Comparison of ENCODE assay signal across 1 cellular context in the genomic region with DNA sequence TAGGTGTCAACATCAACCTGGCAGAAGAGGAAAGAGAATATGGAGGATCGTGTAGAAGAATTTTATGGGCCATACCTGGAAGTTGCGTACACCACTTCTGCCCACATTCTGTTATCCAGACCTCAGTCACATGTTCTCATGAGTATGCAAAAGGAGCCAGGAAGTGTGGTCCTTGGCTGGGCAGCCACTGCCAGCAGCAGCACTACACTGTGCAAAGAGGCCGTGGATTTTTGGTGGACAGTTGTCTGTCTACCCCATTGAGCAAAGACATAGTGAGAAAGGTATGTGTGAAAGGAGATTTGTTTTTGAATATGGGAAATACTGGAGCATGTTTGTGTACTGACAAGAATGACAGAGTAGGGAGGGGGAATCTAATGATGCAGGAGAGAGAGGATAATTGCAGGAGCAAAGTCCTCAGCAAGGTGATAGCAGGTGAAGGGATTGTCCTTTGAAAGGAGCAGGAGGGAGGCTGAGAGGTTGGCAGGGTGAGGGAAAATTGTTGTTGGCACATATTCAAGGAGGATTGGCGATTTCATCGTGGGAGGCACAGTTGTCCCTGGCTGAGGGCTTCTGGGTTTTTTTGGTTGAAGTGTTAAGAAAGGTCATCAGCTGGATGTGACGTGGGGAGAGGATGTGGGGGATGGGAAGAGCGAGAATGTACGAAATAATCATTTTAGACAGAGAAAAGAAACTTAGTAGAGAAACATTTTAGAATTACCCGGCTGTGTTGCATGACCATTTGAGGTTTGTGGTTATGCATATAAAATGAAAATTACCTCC.
A peak's percentile ranks its signal among the peaks of the same experiment; 100 is the strongest.
TF ChIP-seq lines count a peak whose summit lies in the region.

No MANE protein-coding gene starts in this region.

TF ChIP-seq in HepG2, 621 proteins besides CTCF, POLR2A, EP300 and RAD21 (continued from another document):
- TF ChIP-seq MYPOP (CRISPR knock-in tag; IDR thresholded peaks at IDR 0.05) (no peak), ZNF501 (CRISPR knock-in tag; IDR thresholded peaks at IDR 0.05) (no peak), ZNF281 (CRISPR knock-in tag; IDR thresholded peaks at IDR 0.05; ENCODE audit: borderline replicate concordance) (peak; percentile 50; the same call in 1 of the 2 replicates), RELA (CRISPR knock-in tag; IDR thresholded peaks at IDR 0.05) (no peak), ZFP36L1 (CRISPR knock-in tag; IDR thresholded peaks at IDR 0.05) (no peak), ZNF253 (CRISPR knock-in tag; IDR thresholded peaks at IDR 0.05; ENCODE audit: borderline replicate concordance) (no peak), TAF1 (CRISPR knock-in tag; IDR thresholded peaks at IDR 0.05) (no peak), U2AF2 (IDR thresholded peaks at IDR 0.05; ENCODE audit: low read depth, low read length) (no peak), CCDC6 (CRISPR knock-in tag; IDR thresholded peaks at IDR 0.05) (no peak), ZEB1 (IDR thresholded peaks at IDR 0.05; ENCODE audit: insufficient replicate concordance, low read depth) (peak; percentile 28), TEF (CRISPR knock-in tag; IDR thresholded peaks at IDR 0.05) (no peak), KDM4B (CRISPR knock-in tag; IDR thresholded peaks at IDR 0.05) (no peak), SNRNP70 (IDR thresholded peaks at IDR 0.05; ENCODE audit: low read depth, low read length) (no peak), ZSCAN29 (CRISPR knock-in tag; conservative IDR thresholded peaks at IDR 0.05) (no peak), HNF4A (CRISPR knock-in tag; IDR thresholded peaks at IDR 0.05) (peak; percentile 50), SKI (IDR thresholded peaks at IDR 0.05; ENCODE audit: partially characterized antibody) (no peak), ZSCAN12 (CRISPR knock-in tag; IDR thresholded peaks at IDR 0.05) (no peak)
- TF ChIP-seq, protein P1, sequence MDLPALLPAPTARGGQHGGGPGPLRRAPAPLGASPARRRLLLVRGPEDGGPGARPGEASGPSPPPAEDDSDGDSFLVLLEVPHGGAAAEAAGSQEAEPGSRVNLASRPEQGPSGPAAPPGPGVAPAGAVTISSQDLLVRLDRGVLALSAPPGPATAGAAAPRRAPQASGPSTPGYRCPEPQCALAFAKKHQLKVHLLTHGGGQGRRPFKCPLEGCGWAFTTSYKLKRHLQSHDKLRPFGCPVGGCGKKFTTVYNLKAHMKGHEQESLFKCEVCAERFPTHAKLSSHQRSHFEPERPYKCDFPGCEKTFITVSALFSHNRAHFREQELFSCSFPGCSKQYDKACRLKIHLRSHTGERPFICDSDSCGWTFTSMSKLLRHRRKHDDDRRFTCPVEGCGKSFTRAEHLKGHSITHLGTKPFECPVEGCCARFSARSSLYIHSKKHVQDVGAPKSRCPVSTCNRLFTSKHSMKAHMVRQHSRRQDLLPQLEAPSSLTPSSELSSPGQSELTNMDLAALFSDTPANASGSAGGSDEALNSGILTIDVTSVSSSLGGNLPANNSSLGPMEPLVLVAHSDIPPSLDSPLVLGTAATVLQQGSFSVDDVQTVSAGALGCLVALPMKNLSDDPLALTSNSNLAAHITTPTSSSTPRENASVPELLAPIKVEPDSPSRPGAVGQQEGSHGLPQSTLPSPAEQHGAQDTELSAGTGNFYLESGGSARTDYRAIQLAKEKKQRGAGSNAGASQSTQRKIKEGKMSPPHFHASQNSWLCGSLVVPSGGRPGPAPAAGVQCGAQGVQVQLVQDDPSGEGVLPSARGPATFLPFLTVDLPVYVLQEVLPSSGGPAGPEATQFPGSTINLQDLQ (CRISPR knock-in tag; IDR thresholded peaks at IDR 0.05), result no peak
- TF ChIP-seq, protein P2, sequence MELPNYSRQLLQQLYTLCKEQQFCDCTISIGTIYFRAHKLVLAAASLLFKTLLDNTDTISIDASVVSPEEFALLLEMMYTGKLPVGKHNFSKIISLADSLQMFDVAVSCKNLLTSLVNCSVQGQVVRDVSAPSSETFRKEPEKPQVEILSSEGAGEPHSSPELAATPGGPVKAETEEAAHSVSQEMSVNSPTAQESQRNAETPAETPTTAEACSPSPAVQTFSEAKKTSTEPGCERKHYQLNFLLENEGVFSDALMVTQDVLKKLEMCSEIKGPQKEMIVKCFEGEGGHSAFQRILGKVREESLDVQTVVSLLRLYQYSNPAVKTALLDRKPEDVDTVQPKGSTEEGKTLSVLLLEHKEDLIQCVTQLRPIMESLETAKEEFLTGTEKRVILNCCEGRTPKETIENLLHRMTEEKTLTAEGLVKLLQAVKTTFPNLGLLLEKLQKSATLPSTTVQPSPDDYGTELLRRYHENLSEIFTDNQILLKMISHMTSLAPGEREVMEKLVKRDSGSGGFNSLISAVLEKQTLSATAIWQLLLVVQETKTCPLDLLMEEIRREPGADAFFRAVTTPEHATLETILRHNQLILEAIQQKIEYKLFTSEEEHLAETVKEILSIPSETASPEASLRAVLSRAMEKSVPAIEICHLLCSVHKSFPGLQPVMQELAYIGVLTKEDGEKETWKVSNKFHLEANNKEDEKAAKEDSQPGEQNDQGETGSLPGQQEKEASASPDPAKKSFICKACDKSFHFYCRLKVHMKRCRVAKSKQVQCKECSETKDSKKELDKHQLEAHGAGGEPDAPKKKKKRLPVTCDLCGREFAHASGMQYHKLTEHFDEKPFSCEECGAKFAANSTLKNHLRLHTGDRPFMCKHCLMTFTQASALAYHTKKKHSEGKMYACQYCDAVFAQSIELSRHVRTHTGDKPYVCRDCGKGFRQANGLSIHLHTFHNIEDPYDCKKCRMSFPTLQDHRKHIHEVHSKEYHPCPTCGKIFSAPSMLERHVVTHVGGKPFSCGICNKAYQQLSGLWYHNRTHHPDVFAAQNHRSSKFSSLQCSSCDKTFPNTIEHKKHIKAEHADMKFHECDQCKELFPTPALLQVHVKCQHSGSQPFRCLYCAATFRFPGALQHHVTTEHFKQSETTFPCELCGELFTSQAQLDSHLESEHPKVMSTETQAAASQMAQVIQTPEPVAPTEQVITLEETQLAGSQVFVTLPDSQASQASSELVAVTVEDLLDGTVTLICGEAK (IDR thresholded peaks at IDR 0.05), result no peak
- TF ChIP-seq, protein P2 (CRISPR knock-in tag; IDR thresholded peaks at IDR 0.05), result no peak
- TF ChIP-seq, protein P3, sequence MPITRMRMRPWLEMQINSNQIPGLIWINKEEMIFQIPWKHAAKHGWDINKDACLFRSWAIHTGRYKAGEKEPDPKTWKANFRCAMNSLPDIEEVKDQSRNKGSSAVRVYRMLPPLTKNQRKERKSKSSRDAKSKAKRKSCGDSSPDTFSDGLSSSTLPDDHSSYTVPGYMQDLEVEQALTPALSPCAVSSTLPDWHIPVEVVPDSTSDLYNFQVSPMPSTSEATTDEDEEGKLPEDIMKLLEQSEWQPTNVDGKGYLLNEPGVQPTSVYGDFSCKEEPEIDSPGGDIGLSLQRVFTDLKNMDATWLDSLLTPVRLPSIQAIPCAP (CRISPR knock-in tag; IDR thresholded peaks at IDR 0.05; ENCODE audit: low read depth), result no peak
